1 cellular context compared by ENCODE assay signal in genomic region chr2:62413116-62413663, GRCh38.
TF ChIP-seq lines count a peak whose summit lies in the region.

No MANE protein-coding gene starts in this region.

TF ChIP-seq in GM23338, 12 proteins besides CTCF, POLR2A, EP300 and RAD21:
- TF ChIP-seq REST (IDR thresholded peaks at IDR 0.05; ENCODE audit: unreplicated experiment) (no peak), ZNF462 (CRISPR knock-in tag; IDR thresholded peaks at IDR 0.05) (no peak), ZNF331 (CRISPR knock-in tag; IDR thresholded peaks at IDR 0.05; ENCODE audit: low read depth) (no peak), CREB1 (CRISPR knock-in tag; IDR thresholded peaks at IDR 0.05; ENCODE audit: low read depth) (no peak)
TF ChIP-seq in GM23338: peak in this region for 0.
